ENCODE assay signal across 8 cellular contexts in genomic region chr10:14601872-14602725, GRCh38.
DNase-seq lines count a peak whose midpoint lies in the region; ATAC-seq and TF ChIP-seq lines count a peak whose summit lies in the region.

No MANE protein-coding gene starts in this region.

- CTCF ChIA-PET in HEK293T (lab: Yijun Ruan, JAX) = no interaction called here

- POLR2A ChIA-PET in HEK293T (lab: Yijun Ruan, JAX) = interaction anchor here (1.0 kb wide), 1 partner anchor 14 kb away, joined by 3 read pairs; no protein-coding TSS in a partner anchor

- TF ChIP-seq CTCF in omental fat pad (IDR thresholded peaks at IDR 0.05) = no peak

- H3K27me3 ChIP-seq in BLaER1 treated with 17β-estradiol and CSF1 and Interleukin-3, amounts not matched to agents 10 nM and 100 nM = no peaks in the 10 kb centered on the region
- H3K27me3 ChIP-seq in HUES48 (ENCODE audit: control insufficient read depth, insufficient read depth, low read length) = peaks cover 26% of the 10 kb centered on the region
- H3K27me3 ChIP-seq in effector memory CD4-positive, alpha-beta T cell (replicated peaks; ENCODE audit: control insufficient read depth, insufficient read depth, low read length, poor library complexity, severe bottlenecking) = no peaks in the 10 kb centered on the region

- H3K27ac ChIP-seq in BLaER1 treated with 17β-estradiol and CSF1 and Interleukin-3, amounts not matched to agents 10 nM and 100 nM = peak overlapping the region in 10 of 11 experiments; percentile 48 to 98 (median 94); a peak in 20 of 22 replicates
- no peak overlapping the region for H3K27ac ChIP-seq in HUES48 (ENCODE audit: low read depth, low read length)
- peak overlapping the region; percentile 77 for H3K27ac ChIP-seq in effector memory CD4-positive, alpha-beta T cell (ENCODE audit: insufficient read depth, low read length, poor library complexity, severe bottlenecking)

- H4K20me1 ChIP-seq in BLaER1 treated with 17β-estradiol and CSF1 and Interleukin-3, amounts not matched to agents 10 nM and 100 nM = peaks cover 10 to 71% (median 68%) of the 10 kb centered on the region in 11 experiments; a peak in 21 of 22 replicates

- H3K4me3 ChIP-seq in BLaER1 treated with 17β-estradiol and CSF1 and Interleukin-3, amounts not matched to agents 10 nM and 100 nM = peak overlapping the region; percentile 79 to 99 (median 94); a peak in 19 of 20 replicates
- peak overlapping the region; percentile 83; the same call in 1 of the 2 replicates for H3K4me3 ChIP-seq in HUES48 (ENCODE audit: low read depth, low read length)
- H3K4me3 ChIP-seq in effector memory CD4-positive, alpha-beta T cell (ENCODE audit: insufficient read depth, low read depth, low read length, poor library complexity, severe bottlenecking) = peak overlapping the region; percentile 65

- H3K36me3 ChIP-seq in BLaER1 treated with 17β-estradiol and CSF1 and Interleukin-3, amounts not matched to agents 10 nM and 100 nM = peaks cover 11 to 63% (median 58%) of the 10 kb centered on the region in 11 experiments
- H3K36me3 ChIP-seq in HUES48 (ENCODE audit: control insufficient read depth, insufficient read depth, low read length) = peaks cover 16% of the 10 kb centered on the region
- peaks cover 26% of the 10 kb centered on the region for H3K36me3 ChIP-seq in effector memory CD4-positive, alpha-beta T cell (ENCODE audit: control insufficient read depth, insufficient read depth, low read length)

- H3K4me1 ChIP-seq in BLaER1 treated with 17β-estradiol and CSF1 and Interleukin-3, amounts not matched to agents 10 nM and 100 nM = peaks cover 47 to 70% (median 52%) of the 10 kb centered on the region in 10 experiments
- H3K4me1 ChIP-seq in HUES48 (ENCODE audit: control insufficient read depth, insufficient read depth, low read length) = peaks cover 24% of the 10 kb centered on the region
- peaks cover 43% of the 10 kb centered on the region for H3K4me1 ChIP-seq in effector memory CD4-positive, alpha-beta T cell (ENCODE audit: control insufficient read depth, insufficient read depth, low read length, poor library complexity, severe bottlenecking)

- peak overlapping the region; percentile 81 to 93 (median 89) for H3K4me2 ChIP-seq in BLaER1 treated with 17β-estradiol and CSF1 and Interleukin-3, amounts not matched to agents 10 nM and 100 nM

- peak overlapping the region; percentile 93 to 99 (median 96); a peak in 21 of 22 replicates for H3K9ac ChIP-seq in BLaER1 treated with 17β-estradiol and CSF1 and Interleukin-3, amounts not matched to agents 10 nM and 100 nM
- no peak overlapping the region for H3K9ac ChIP-seq in HUES48 (ENCODE audit: low read depth, low read length)

- ATAC-seq in GM19452 (IDR thresholded peaks at IDR 0.05; ENCODE audit: unreplicated experiment) = peak; percentile 45
- ATAC-seq in omental fat pad (ENCODE audit: low FRiP score) = peak; percentile 30

- peaks cover 0 to 12% (median 0%) of the 10 kb centered on the region in 11 experiments; a peak in 4 of 22 replicates for H3K9me3 ChIP-seq in BLaER1 treated with 17β-estradiol and CSF1 and Interleukin-3, amounts not matched to agents 10 nM and 100 nM (replicated peaks in 1 of 11)
- no peaks in the 10 kb centered on the region for H3K9me3 ChIP-seq in HUES48 (ENCODE audit: control insufficient read depth, insufficient read depth, low read length)
- H3K9me3 ChIP-seq in effector memory CD4-positive, alpha-beta T cell (ENCODE audit: control insufficient read depth, low read length) = no peaks in the 10 kb centered on the region

- peak; percentile 54 to 56 for DNase-seq in activated CD4-positive, alpha-beta T cell treated with anti-CD3 and anti-CD28 coated beads for 4 hours
- peak; percentile 49 to 69 (median 58) for DNase-seq in effector memory CD4-positive, alpha-beta T cell
- DNase-seq in omental fat pad (ENCODE audit: low spot score) (no peak), HEK293T (ENCODE audit: extremely low spot score) (no peak), NCI-H82 (lab: John Stamatoyannopoulos, UW) (no peak)

TF ChIP-seq in HEK293T, 16 proteins besides CTCF, POLR2A, EP300 and RAD21:
- TF ChIP-seq SUZ12 (IDR thresholded peaks at IDR 0.05) (no peak), ELF4 (IDR thresholded peaks at IDR 0.05) (no peak), FOXA1 (IDR thresholded peaks at IDR 0.05) (no peak), ZNF384 (IDR thresholded peaks at IDR 0.05) (no peak), ARNT (IDR thresholded peaks at IDR 0.05) (no peak), L3MBTL2 (conservative IDR thresholded peaks at IDR 0.05) (no peak), TARDBP (IDR thresholded peaks at IDR 0.05) (no peak), FOXK2 (IDR thresholded peaks at IDR 0.05) (no peak), HDGF (IDR thresholded peaks at IDR 0.05; ENCODE audit: borderline replicate concordance) (no peak), LEF1 (IDR thresholded peaks at IDR 0.05; ENCODE audit: borderline replicate concordance) (no peak), FOXM1 (IDR thresholded peaks at IDR 0.05; ENCODE audit: borderline replicate concordance) (no peak), NFRKB (IDR thresholded peaks at IDR 0.05) (no peak), BHLHE40 (IDR thresholded peaks at IDR 0.05; ENCODE audit: borderline replicate concordance) (no peak), CTBP1 (IDR thresholded peaks at IDR 0.05; ENCODE audit: borderline replicate concordance) (no peak), SP1 (IDR thresholded peaks at IDR 0.05) (no peak), PKNOX1 (IDR thresholded peaks at IDR 0.05) (no peak)

Comparison
In these comparisons a context has a peak if more than half of its experiments do, and no peak if none do; other contexts are left out.
1. DNase-seq: peak in activated CD4-positive, alpha-beta T cell treated with anti-CD3 and anti-CD28 coated beads for 4 hours (2 of 2) and effector memory CD4-positive, alpha-beta T cell (3 of 3); none in omental fat pad (single experiment), HEK293T (single experiment) and NCI-H82 (single experiment).
2. Peak in every context shown above with its lines, with median percentiles within 50 percentile points of each other: H3K4me3 ChIP-seq.